In genomic region chrX:145609951-145610511, GRCh38 we compare ENCODE assay signal across 23 cellular contexts.
DNase-seq lines count a peak whose midpoint lies in the region; ATAC-seq and TF ChIP-seq lines count a peak whose summit lies in the region.
"Had no signal": no experiment of that assay in that cellular context is flagged by ENCODE, and none has a peak within 500 bp of the region (broad histone marks: within the 10 kb centered on the region; RNA-seq: fewer than 3 reads in every experiment).

No MANE protein-coding gene starts in this region.

- no peak overlapping the region for H3K4me3 ChIP-seq in epithelial cell of esophagus (ENCODE audit: low read length)
- H3K4me3 ChIP-seq: BLaER1, skin epidermis, transverse colon had no signal

- no peak for TF ChIP-seq CTCF in epithelial cell of esophagus (IDR thresholded peaks at IDR 0.05; ENCODE audit: insufficient read depth, low read depth, low read length, missing control alignments)

- peak; percentile 60 for DNase-seq in Daoy (ENCODE audit: low read depth)
- DNase-seq in RPMI7951 (ENCODE audit: low read depth) = peak; percentile 36
- peak; percentile 43 for DNase-seq in epithelial cell of esophagus (ENCODE audit: low read depth)
- peak; percentile 72 for DNase-seq in myocyte (ENCODE audit: low read depth)
- DNase-seq in effector CD8-positive, alpha-beta T cell (lab: John Stamatoyannopoulos, UW) = no peak
- DNase-seq: activated CD4-positive, alpha-beta memory T cell treated with anti-CD3 and anti-CD28 coated beads for 36 hours; activated naive CD4-positive, alpha-beta T cell treated with anti-CD3 and anti-CD28 coated beads for 36 hours; anterior cingulate cortex; GF-D8; HFFc6; KG1; left cardiac atrium; NCI-H1092 treated with DMSO at 0.1 percent for 48 hours; NCI-H526 treated with DMSO at 0.1 percent for 48 hours; posterior cingulate gyrus; T-helper 17 cell; transverse colon; WERI-Rb-1 had no signal

- ATAC-seq in GM19395 (IDR thresholded peaks at IDR 0.05; ENCODE audit: unreplicated experiment) (no peak), GM21717 (IDR thresholded peaks at IDR 0.05; ENCODE audit: unreplicated experiment) (no peak), GM21619 (IDR thresholded peaks at IDR 0.05; ENCODE audit: unreplicated experiment) (no peak)
- ATAC-seq: T-helper 17 cell had no signal
